Comparison of ENCODE assay signal across 15 cellular contexts in the genomic region with DNA sequence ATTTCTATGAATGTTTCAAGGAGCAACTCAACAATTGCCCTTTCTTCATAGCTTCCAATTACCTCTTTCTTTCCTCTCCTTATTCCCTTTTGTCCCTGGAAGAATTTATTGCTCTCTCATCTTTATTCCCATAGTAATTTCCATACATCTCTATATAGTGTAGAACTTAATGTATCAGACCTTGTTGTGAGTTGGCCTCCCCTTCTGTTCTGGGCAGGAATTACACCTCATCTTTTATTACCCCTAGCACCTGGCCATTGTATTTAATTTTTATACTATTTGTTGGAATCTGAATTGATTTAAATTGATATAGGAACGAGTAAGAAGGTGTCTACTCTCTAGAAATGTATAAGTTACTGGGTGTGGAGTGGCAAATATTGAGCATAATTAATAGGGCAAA.
DNase-seq lines count a peak whose midpoint lies in the region; ATAC-seq and TF ChIP-seq lines count a peak whose summit lies in the region.
"Had no signal": no experiment of that assay in that cellular context is flagged by ENCODE, and none has a peak within 500 bp of the region (broad histone marks: within the 10 kb centered on the region; RNA-seq: fewer than 3 reads in every experiment).

No MANE protein-coding gene starts in this region.

- H3K9me3 ChIP-seq in MM.1S (replicated peaks; ENCODE audit: insufficient read depth, low read length): no peaks in the 10 kb centered on the region
- no peaks in the 10 kb centered on the region for H3K9me3 ChIP-seq in neural progenitor cell (ENCODE audit: low read depth)
- H3K9me3 ChIP-seq in CD4-positive, alpha-beta memory T cell (ENCODE audit: control insufficient read depth in 1 of 2, low read length in 2 of 2): no peaks in the 10 kb centered on the region

- H3K36me3 Mint-ChIP-seq in chondrocyte (ENCODE audit: low read depth): peaks cover 4% of the 10 kb centered on the region
- H3K36me3 Mint-ChIP-seq in neural progenitor cell: peaks cover 50% of the 10 kb centered on the region
- no peaks in the 10 kb centered on the region for H3K36me3 Mint-ChIP-seq in CD4-positive, alpha-beta memory T cell
- H3K36me3 Mint-ChIP-seq in mesothelial cell of epicardium: peaks cover 2% of the 10 kb centered on the region

- H3K27ac Mint-ChIP-seq in chondrocyte (ENCODE audit: unreplicated experiment) (no peak overlapping the region), neural progenitor cell (no peak overlapping the region), mesothelial cell of epicardium (no peak overlapping the region)
- no peak overlapping the region for H3K27ac Mint-ChIP-seq in CD4-positive, alpha-beta memory T cell
- H3K27ac Mint-ChIP-seq: activated T-helper 17 cell treated with anti-CD3 and anti-CD28 coated beads, Interleukin-2, amount 50 U/mL, for 72 hours; T-helper 1 cell treated with Interleukin-12 subunit alpha and Interleukin-12 subunit beta and Interleukin-4 antibody, amounts not matched to agents 30 μg/mL and 1 μg/mL, for 36 hours had no signal

- no peaks in the 10 kb centered on the region for H3K36me3 ChIP-seq in MM.1S (replicated peaks; ENCODE audit: insufficient read depth, low read length)
- H3K36me3 ChIP-seq in neural progenitor cell: no peaks in the 10 kb centered on the region
- H3K36me3 ChIP-seq in CD4-positive, alpha-beta memory T cell (ENCODE audit: insufficient read depth, low read length): no peaks in the 10 kb centered on the region

- POLR2A ChIA-PET in CD4-positive, alpha-beta memory T cell (lab: Charles Lee; ENCODE audit: partially characterized antibody): no interaction called here

- DNase-seq in ELR (ENCODE audit: low read depth) (peak; percentile 17), MM.1S (no peak), chondrocyte (ENCODE audit: low spot score) (no peak), neural progenitor cell (ENCODE audit: low spot score) (no peak), mesothelial cell of epicardium (ENCODE audit: low spot score in 2 of 2, unreplicated experiment in 2 of 2) (no peak)
- DNase-seq in CD4-positive, alpha-beta memory T cell: no peak
- DNase-seq: activated CD4-positive, alpha-beta T cell treated with anti-CD3 and anti-CD28 coated beads, Interleukin-2, amount 50 U/mL, for 1 hour; anterior cingulate cortex; effector memory CD4-positive, alpha-beta T cell; Kasumi-1; NCI-H2081 treated with DMSO at 0.1 percent for 48 hours had no signal

- H3K4me3 Mint-ChIP-seq in chondrocyte (ENCODE audit: unreplicated experiment) (no peak overlapping the region), neural progenitor cell (no peak overlapping the region), mesothelial cell of epicardium (no peak overlapping the region)
- H3K4me3 Mint-ChIP-seq in CD4-positive, alpha-beta memory T cell: no peak overlapping the region
- H3K4me3 Mint-ChIP-seq: activated T-helper 17 cell treated with anti-CD3 and anti-CD28 coated beads, Interleukin-2, amount 50 U/mL, for 72 hours; T-helper 1 cell treated with Interleukin-12 subunit alpha and Interleukin-12 subunit beta and Interleukin-4 antibody, amounts not matched to agents 30 μg/mL and 1 μg/mL, for 36 hours had no signal

- no peaks in the 10 kb centered on the region for H3K4me1 Mint-ChIP-seq in chondrocyte (ENCODE audit: low read depth)
- H3K4me1 Mint-ChIP-seq in neural progenitor cell: peaks cover 26% of the 10 kb centered on the region
- no peaks in the 10 kb centered on the region for H3K4me1 Mint-ChIP-seq in CD4-positive, alpha-beta memory T cell
- H3K4me1 Mint-ChIP-seq in mesothelial cell of epicardium: no peaks in the 10 kb centered on the region
- H3K4me1 Mint-ChIP-seq: activated T-helper 17 cell treated with anti-CD3 and anti-CD28 coated beads, Interleukin-2, amount 50 U/mL, for 72 hours had no signal

- no peaks in the 10 kb centered on the region for H3K79me2 ChIP-seq in MM.1S (ENCODE audit: low read length)
- H3K79me2 ChIP-seq in neural progenitor cell (ENCODE audit: low read depth): peaks cover 90% of the 10 kb centered on the region

- 0 out of 2 replicates have a peak, but pooled peaks have one; percentile 10 for TF ChIP-seq CTCF in MM.1S (IDR thresholded peaks at IDR 0.05; ENCODE audit: low read length)
- peak; percentile 51 for TF ChIP-seq CTCF in chondrocyte (IDR thresholded peaks at IDR 0.05)
- peak; percentile 28 for TF ChIP-seq CTCF in neural progenitor cell (IDR thresholded peaks at IDR 0.05)
- TF ChIP-seq CTCF in mesothelial cell of epicardium (IDR thresholded peaks at IDR 0.05; ENCODE audit: unreplicated experiment): no peak

- no peak overlapping the region for H3K4me2 ChIP-seq in MM.1S (ENCODE audit: low read depth, low read length)
- H3K4me2 ChIP-seq in neural progenitor cell: no peak overlapping the region

- H3K27me3 ChIP-seq in MM.1S (replicated peaks; ENCODE audit: insufficient read depth, low read length) (no peaks in the 10 kb centered on the region), neural progenitor cell (no peaks in the 10 kb centered on the region)
- H3K27me3 ChIP-seq in CD4-positive, alpha-beta memory T cell (ENCODE audit: insufficient read depth, low read length): peaks cover 4% of the 10 kb centered on the region

- H3F3A ChIP-seq in MM.1S (ENCODE audit: insufficient read depth, low read length) (no peaks in the 10 kb centered on the region), neural progenitor cell (ENCODE audit: low read depth) (peaks cover 3% of the 10 kb centered on the region)

- H3K4me1 ChIP-seq in MM.1S (ENCODE audit: low read length) (no peaks in the 10 kb centered on the region), neural progenitor cell (peaks cover 13% of the 10 kb centered on the region)
- H3K4me1 ChIP-seq in CD4-positive, alpha-beta memory T cell (ENCODE audit: insufficient read depth, low read length): no peaks in the 10 kb centered on the region

- ATAC-seq in GM18870 (IDR thresholded peaks at IDR 0.05; ENCODE audit: unreplicated experiment): no peak
- ATAC-seq: activated T-helper 17 cell treated with anti-CD3 and anti-CD28 coated beads, Interleukin-2, amount 50 U/mL, for 72 hours; sciatic nerve had no signal

- intact Hi-C loops in CD4-positive, alpha-beta memory T cell (cut with micrococcal nuclease): loop anchor here (10.0 kb wide), 1 partner anchor 320 kb away; no protein-coding TSS in a partner anchor

- no peaks in the 10 kb centered on the region for H4K20me1 ChIP-seq in MM.1S (ENCODE audit: insufficient read depth, low read length)
- H4K20me1 ChIP-seq in neural progenitor cell (ENCODE audit: low read depth): no peaks in the 10 kb centered on the region

- H3K9ac ChIP-seq in MM.1S (ENCODE audit: low read length): no peak overlapping the region
- no peak overlapping the region for H3K9ac ChIP-seq in neural progenitor cell

- no peaks in the 10 kb centered on the region for H3K9me2 ChIP-seq in MM.1S (replicated peaks; ENCODE audit: insufficient read depth, low read length)

- CTCF ChIA-PET in CD4-positive, alpha-beta memory T cell (lab: Charles Lee; ENCODE audit: partially characterized antibody): no interaction called here

- no peak overlapping the region for H3K4me3 ChIP-seq in MM.1S (ENCODE audit: low read length)
- H3K4me3 ChIP-seq in neural progenitor cell: no peak overlapping the region
- H3K4me3 ChIP-seq in CD4-positive, alpha-beta memory T cell (ENCODE audit: low read length in 2 of 2): no peak overlapping the region

- no peak overlapping the region for H3K27ac ChIP-seq in MM.1S (ENCODE audit: low read length)
- H3K27ac ChIP-seq in neural progenitor cell: no peak overlapping the region
- no peak overlapping the region for H3K27ac ChIP-seq in CD4-positive, alpha-beta memory T cell (ENCODE audit: low read depth, low read length)

- H3K27me3 Mint-ChIP-seq in chondrocyte (ENCODE audit: low read depth) (no peaks in the 10 kb centered on the region), neural progenitor cell (ENCODE audit: insufficient read depth, low read depth) (peaks cover 2% of the 10 kb centered on the region), mesothelial cell of epicardium (ENCODE audit: low read depth) (no peaks in the 10 kb centered on the region)
- H3K27me3 Mint-ChIP-seq in CD4-positive, alpha-beta memory T cell: peaks cover 0 to 4% of the 10 kb centered on the region in 2 donors

- H3K9me3 Mint-ChIP-seq in chondrocyte (ENCODE audit: low read depth) (no peaks in the 10 kb centered on the region), neural progenitor cell (peaks cover 2% of the 10 kb centered on the region), mesothelial cell of epicardium (no peaks in the 10 kb centered on the region)
- no peaks in the 10 kb centered on the region for H3K9me3 Mint-ChIP-seq in CD4-positive, alpha-beta memory T cell
- H3K9me3 Mint-ChIP-seq: activated T-helper 17 cell treated with anti-CD3 and anti-CD28 coated beads, Interleukin-2, amount 50 U/mL, for 72 hours; T-helper 1 cell treated with Interleukin-12 subunit alpha and Interleukin-12 subunit beta and Interleukin-4 antibody, amounts not matched to agents 30 μg/mL and 1 μg/mL, for 36 hours had no signal

- H2AFZ ChIP-seq in MM.1S (ENCODE audit: low read length): no peak overlapping the region
- no peak overlapping the region for H2AFZ ChIP-seq in neural progenitor cell (replicated peaks)
